In the genomic region with DNA sequence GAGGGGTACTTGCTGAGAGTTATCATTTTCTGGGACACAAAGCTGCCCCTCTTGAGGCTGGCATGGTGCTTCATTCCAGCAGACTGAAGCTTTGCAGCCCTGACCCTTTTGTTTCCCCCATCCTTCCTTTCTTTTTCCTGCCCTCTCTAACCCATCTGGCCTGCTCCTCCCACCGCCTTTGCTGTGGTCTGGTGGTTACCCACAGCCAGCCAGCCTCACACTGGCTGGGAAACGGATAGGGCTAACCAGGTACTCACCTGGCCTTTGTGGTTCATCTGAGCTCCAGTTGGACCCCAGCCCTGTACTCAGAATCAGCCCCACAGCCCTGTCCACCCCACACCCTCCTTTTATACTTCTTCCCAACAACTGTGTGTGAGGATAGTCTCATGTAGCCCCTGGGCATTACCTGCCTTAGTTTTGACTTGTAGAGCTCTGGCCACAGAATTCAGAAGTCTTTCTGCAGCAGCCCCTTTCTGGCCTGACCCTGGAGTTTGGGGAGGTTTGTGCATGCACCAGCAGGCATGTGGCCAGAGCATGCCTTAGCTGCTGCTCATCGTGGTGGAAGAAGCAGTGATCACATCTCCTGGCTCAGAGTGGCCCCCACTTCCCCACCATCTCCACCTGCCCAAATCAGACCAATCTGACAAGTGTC, we compare ENCODE assay signal across 16 cellular contexts.
A peak's percentile ranks its signal among the peaks of the same experiment; 100 is the strongest.
DNase-seq lines count a peak whose midpoint lies in the region; ATAC-seq and TF ChIP-seq lines count a peak whose summit lies in the region.
"Had no signal": no experiment of that assay in that cellular context is flagged by ENCODE, and none has a peak within 500 bp of the region (broad histone marks: within the 10 kb centered on the region; RNA-seq: fewer than 3 reads in every experiment).

No MANE protein-coding gene starts in this region.

- no peak overlapping the region for H3K27ac ChIP-seq in PC-3 (ENCODE audit: low read length)
- H3K27ac ChIP-seq: PC-9 had no signal

- intact Hi-C loops in PC-3 (cut with micrococcal nuclease) = no loop called here

- H3K9me3 Mint-ChIP-seq in activated T-cell treated with anti-CD3 and anti-CD28 coated beads, Interleukin-2, amount 50 U/mL, for 24 hours = no peaks in the 10 kb centered on the region
- H3K9me3 Mint-ChIP-seq: CD8-positive, alpha-beta memory T cell had no signal

- peaks cover 3% of the 10 kb centered on the region for H3K27me3 Mint-ChIP-seq in activated T-cell treated with anti-CD3 and anti-CD28 coated beads, Interleukin-2, amount 50 U/mL, for 24 hours

- no peaks in the 10 kb centered on the region for H3K4me1 Mint-ChIP-seq in activated T-cell treated with anti-CD3 and anti-CD28 coated beads, Interleukin-2, amount 50 U/mL, for 24 hours (ENCODE audit: low read depth)
- H3K4me1 Mint-ChIP-seq: B cell; CD8-positive, alpha-beta memory T cell had no signal

- POLR2A ChIA-PET in PC-3 (lab: Charles Lee; ENCODE audit: unreplicated experiment) = no interaction called here

- no TSS peak for BruUV-seq in PC-3 (replicated peaks; lab: Mats Ljungman, UMichigan)

- no peaks in the 10 kb centered on the region for H4K20me1 ChIP-seq in PC-3 (ENCODE audit: low read length)

- no peak overlapping the region for H3K4me3 ChIP-seq in Jurkat, Clone E6-1 (ENCODE audit: low read length)
- no peak overlapping the region for H3K4me3 ChIP-seq in PC-3 (ENCODE audit: low read length)
- H3K4me3 ChIP-seq in choroid plexus epithelial cell (ENCODE audit: low read depth, low read length) = no peak overlapping the region
- H3K4me3 ChIP-seq: K562, PC-9 had no signal

- H3K36me3 ChIP-seq in PC-3 (ENCODE audit: low read depth, low read length) = no peaks in the 10 kb centered on the region

- peak; percentile 4 for DNase-seq in Jurkat, Clone E6-1 (ENCODE audit: low read depth, low spot score)
- DNase-seq in PC-3 (peak; percentile 35), choroid plexus epithelial cell (ENCODE audit: low read depth) (peak; percentile 11), mesenteric fat pad (ENCODE audit: low spot score) (peak; percentile 43), GM13977 (ENCODE audit: low spot score) (no peak)
- DNase-seq in activated T-cell treated with anti-CD3 and anti-CD28 coated beads, Interleukin-2, amount 50 U/mL, for 24 hours = no peak
- no peak for DNase-seq in activated T-cell treated with anti-CD3 and anti-CD28 coated beads, Interleukin-2, amount 50 U/mL, for 48 hours
- DNase-seq: CD8-positive, alpha-beta memory T cell; GOT3; NCI-H1105 treated with DMSO at 0.1 percent for 48 hours; NCI-H187; NCI-H69; PC-9 had no signal

- no peaks in the 10 kb centered on the region for H3K27me3 ChIP-seq in PC-3 (ENCODE audit: low read length)

- no peaks in the 10 kb centered on the region for H3F3A ChIP-seq in PC-3 (ENCODE audit: low read length, unreplicated experiment)

- no peak overlapping the region for H3K27ac Mint-ChIP-seq in activated T-cell treated with anti-CD3 and anti-CD28 coated beads, Interleukin-2, amount 50 U/mL, for 24 hours
- H3K27ac Mint-ChIP-seq: B cell; CD8-positive, alpha-beta memory T cell had no signal

- CTCF ChIA-PET in PC-3 (lab: Charles Lee) = no interaction called here

- H2AFZ ChIP-seq in PC-3 (ENCODE audit: low read length) = no peak overlapping the region
- H2AFZ ChIP-seq: PC-9 had no signal

- in situ Hi-C loops in GM13977 (cut with MboI; ENCODE audit: low pct_unique_long_range_greater_than_20kb, low sequenced_read_pairs, unreplicated experiment) = no loop called here

- H3K4me3 Mint-ChIP-seq in activated T-cell treated with anti-CD3 and anti-CD28 coated beads, Interleukin-2, amount 50 U/mL, for 24 hours = no peak overlapping the region
- H3K4me3 Mint-ChIP-seq: B cell; CD8-positive, alpha-beta memory T cell had no signal

- no peaks in the 10 kb centered on the region for H3K9me3 ChIP-seq in PC-3 (ENCODE audit: low read length)

- ATAC-seq in PC-3 = no peak
- ATAC-seq: K562, Right ventricle myocardium inferior had no signal

- H3K9me2 ChIP-seq in PC-3 (replicated peaks; ENCODE audit: low read length) = no peaks in the 10 kb centered on the region

- no peaks in the 10 kb centered on the region for H3K36me3 Mint-ChIP-seq in activated T-cell treated with anti-CD3 and anti-CD28 coated beads, Interleukin-2, amount 50 U/mL, for 24 hours (ENCODE audit: low read depth)
- H3K36me3 Mint-ChIP-seq: CD8-positive, alpha-beta memory T cell had no signal

- H3K4me1 ChIP-seq in PC-3 (ENCODE audit: insufficient read depth, low read length) = peaks cover 5% of the 10 kb centered on the region; the same call in 1 of the 2 replicates

- no peak overlapping the region for H3K4me2 ChIP-seq in PC-3 (ENCODE audit: low read length)
- H3K4me2 ChIP-seq: PC-9 had no signal

- TF ChIP-seq CTCF in PC-3 (conservative IDR thresholded peaks at IDR 0.05; ENCODE audit: low read depth, low read length) (no peak), choroid plexus epithelial cell (conservative IDR thresholded peaks at IDR 0.05; ENCODE audit: low read depth, low read length) (no peak), GM13977 (IDR thresholded peaks at IDR 0.05; ENCODE audit: extremely low read depth, insufficient read depth, missing control alignments) (no peak)

- no peak overlapping the region for H3K9ac ChIP-seq in PC-3 (ENCODE audit: low read length)

- no peaks in the 10 kb centered on the region for H3K79me2 ChIP-seq in PC-3 (ENCODE audit: low read length)

Comparison
In these comparisons a context has a peak if more than half of its experiments do, and no peak if none do; other contexts are left out.
1. DNase-seq: peak in Jurkat, Clone E6-1 (single experiment), PC-3 (single experiment), choroid plexus epithelial cell (single experiment) and mesenteric fat pad (single experiment); none in activated T-cell treated with anti-CD3 and anti-CD28 coated beads, Interleukin-2, amount 50 U/mL, for 24 hours (single experiment), activated T-cell treated with anti-CD3 and anti-CD28 coated beads, Interleukin-2, amount 50 U/mL, for 48 hours (0 of 2) and GM13977 (single experiment).